19 cellular contexts compared by ENCODE assay signal in genomic region chr2:203870481-203870880, GRCh38. TPM values are rescaled to one million over a fixed set of nuclear protein-coding genes. Genes with fewer than 3 reads are reported as not detected.
DNase-seq lines count a peak whose midpoint lies in the region; ATAC-seq and TF ChIP-seq lines count a peak whose summit lies in the region.
"Had no signal": no experiment of that assay in that cellular context is flagged by ENCODE, and none has a peak within 500 bp of the region (broad histone marks: within the 10 kb centered on the region; RNA-seq: fewer than 3 reads in every experiment).

No MANE protein-coding gene starts in this region.

- CTCF ChIA-PET in CD8-positive, alpha-beta T cell (lab: Charles Lee), result interaction anchor here (0.7 to 2.2 kb wide), 4 partner anchors 11 to 39 kb away, joined by 3 to 9 read pairs (median 6); no protein-coding TSS in a partner anchor

- no peaks in the 10 kb centered on the region for H3K27me3 ChIP-seq in CD8-positive, alpha-beta T cell (ENCODE audit: insufficient read depth, low read length)
- H3K27me3 ChIP-seq in esophagus muscularis mucosa, result no peaks in the 10 kb centered on the region
- H3K27me3 ChIP-seq: esophagus squamous epithelium had no signal

- no peak for TF ChIP-seq POLR2A in esophagus muscularis mucosa (IDR thresholded peaks at IDR 0.05; ENCODE audit: low read depth)

- H3K9me3 Mint-ChIP-seq in CD8-positive, alpha-beta T cell, result no peaks in the 10 kb centered on the region
- no peaks in the 10 kb centered on the region for H3K9me3 Mint-ChIP-seq in activated T-helper 1 cell treated with anti-CD3 and anti-CD28 coated beads, Interleukin-12 subunit alpha, Interleukin-12 subunit beta, Interleukin-2, Interleukin-4 antibody, amounts not matched to agents 30 ng/mL and 10 ng/mL and 1 ng/mL, durations not matched to agents 14 hours and 24 hours and 36 hours

- no peaks in the 10 kb centered on the region for H3K27me3 Mint-ChIP-seq in CD8-positive, alpha-beta T cell (ENCODE audit: low read depth)
- no peaks in the 10 kb centered on the region for H3K27me3 Mint-ChIP-seq in activated T-helper 1 cell treated with anti-CD3 and anti-CD28 coated beads, Interleukin-12 subunit alpha, Interleukin-12 subunit beta, Interleukin-2, Interleukin-4 antibody, amounts not matched to agents 30 ng/mL and 10 ng/mL and 1 ng/mL, durations not matched to agents 14 hours and 24 hours and 36 hours (ENCODE audit: insufficient read depth)

- POLR2A ChIA-PET in CD8-positive, alpha-beta T cell (lab: Charles Lee), result interaction anchor here (0.6 to 2.0 kb wide), 6 partner anchors 10 to 935 kb away, joined by 3 to 9 read pairs (median 4); partner anchors contain the start of gene ICOS

- intact Hi-C loops in CD8-positive, alpha-beta T cell (cut with DNase I, micrococcal nuclease), result no loop called here
- intact Hi-C loops in activated T-helper 1 cell treated with anti-CD3 and anti-CD28 coated beads, Interleukin-12 subunit alpha, Interleukin-12 subunit beta, Interleukin-2, Interleukin-4 antibody, amounts not matched to agents 30 ng/mL and 10 ng/mL and 1 ng/mL, durations not matched to agents 14 hours and 24 hours and 36 hours (cut with micrococcal nuclease), result loop anchor here (10.0 kb wide), 1 partner anchor 1236 kb away; the partner anchor contains the start of gene FAM117B
- intact Hi-C loops in esophagus muscularis mucosa (cut with DNase I), result no loop called here

- H3K36me3 Mint-ChIP-seq in CD8-positive, alpha-beta T cell, result peaks cover 7% of the 10 kb centered on the region
- H3K36me3 Mint-ChIP-seq in activated T-helper 1 cell treated with anti-CD3 and anti-CD28 coated beads, Interleukin-12 subunit alpha, Interleukin-12 subunit beta, Interleukin-2, Interleukin-4 antibody, amounts not matched to agents 30 ng/mL and 10 ng/mL and 1 ng/mL, durations not matched to agents 14 hours and 24 hours and 36 hours (ENCODE audit: low read depth), result peaks cover 72% of the 10 kb centered on the region

- no peak for ATAC-seq in CD8-positive, alpha-beta T cell
- ATAC-seq in GM18858 (IDR thresholded peaks at IDR 0.05; ENCODE audit: unreplicated experiment) (no peak), GM18868 (IDR thresholded peaks at IDR 0.05; ENCODE audit: unreplicated experiment) (no peak)
- ATAC-seq: left colon had no signal

- no peak overlapping the region for H3K27ac ChIP-seq in CD8-positive, alpha-beta T cell (ENCODE audit: low read depth, low read length)
- no peak overlapping the region for H3K27ac ChIP-seq in esophagus muscularis mucosa (replicated peaks in 1 of 4)
- H3K27ac ChIP-seq: 22Rv1 had no signal

- peaks cover 70% of the 10 kb centered on the region for H3K4me1 ChIP-seq in CD8-positive, alpha-beta T cell (ENCODE audit: insufficient read depth, low read length)
- no peaks in the 10 kb centered on the region for H3K4me1 ChIP-seq in esophagus muscularis mucosa
- H3K4me1 ChIP-seq: esophagus squamous epithelium had no signal

- TF ChIP-seq EP300 in esophagus muscularis mucosa (IDR thresholded peaks at IDR 0.05), result no peak

- WGBS in esophagus muscularis mucosa, result 91% methylated on average over 7 of the region's 9 CpGs

- no peaks in the 10 kb centered on the region for H3K9me3 ChIP-seq in CD8-positive, alpha-beta T cell (ENCODE audit: low read length)
- H3K9me3 ChIP-seq in esophagus muscularis mucosa, result no peaks in the 10 kb centered on the region
- H3K9me3 ChIP-seq: esophagus squamous epithelium had no signal

- no peak overlapping the region for H3K4me3 Mint-ChIP-seq in CD8-positive, alpha-beta T cell
- H3K4me3 Mint-ChIP-seq in activated T-helper 1 cell treated with anti-CD3 and anti-CD28 coated beads, Interleukin-12 subunit alpha, Interleukin-12 subunit beta, Interleukin-2, Interleukin-4 antibody, amounts not matched to agents 30 ng/mL and 10 ng/mL and 1 ng/mL, durations not matched to agents 14 hours and 24 hours and 36 hours, result peak overlapping the region; percentile 95

- H3K4me1 Mint-ChIP-seq in CD8-positive, alpha-beta T cell (ENCODE audit: low read depth), result peaks cover 79% of the 10 kb centered on the region
- peaks cover 82% of the 10 kb centered on the region for H3K4me1 Mint-ChIP-seq in activated T-helper 1 cell treated with anti-CD3 and anti-CD28 coated beads, Interleukin-12 subunit alpha, Interleukin-12 subunit beta, Interleukin-2, Interleukin-4 antibody, amounts not matched to agents 30 ng/mL and 10 ng/mL and 1 ng/mL, durations not matched to agents 14 hours and 24 hours and 36 hours (ENCODE audit: low read depth)

- TF ChIP-seq CTCF in CD8-positive, alpha-beta T cell (IDR thresholded peaks at IDR 0.05), result no peak
- no peak for TF ChIP-seq CTCF in esophagus muscularis mucosa (IDR thresholded peaks at IDR 0.05)

- no peaks in the 10 kb centered on the region for H3K36me3 ChIP-seq in CD8-positive, alpha-beta T cell (ENCODE audit: insufficient read depth, low read length)
- no peaks in the 10 kb centered on the region for H3K36me3 ChIP-seq in esophagus muscularis mucosa
- H3K36me3 ChIP-seq: esophagus squamous epithelium had no signal

- DNase-seq in NK-92 treated with Interleukin-12 subunit alpha and Interleukin-12 subunit beta, amount 100 ng/mL, for 24 hours (lab: John Stamatoyannopoulos, UW), result peak; percentile 31
- no peak for DNase-seq in NK-92 (lab: John Stamatoyannopoulos, UW; ENCODE audit: unreplicated experiment)
- DNase-seq in CD8-positive, alpha-beta T cell, result no peak
- no peak for DNase-seq in activated T-helper 1 cell treated with anti-CD3 and anti-CD28 coated beads, Interleukin-12 subunit alpha, Interleukin-12 subunit beta, Interleukin-2, Interleukin-4 antibody, amounts not matched to agents 30 ng/mL and 10 ng/mL and 1 ng/mL, durations not matched to agents 14 hours and 24 hours and 36 hours (ENCODE audit: low spot score)
- DNase-seq in esophagus muscularis mucosa (ENCODE audit: extremely low spot score), result peak; percentile 66
- DNase-seq in NCI-H345 (lab: John Stamatoyannopoulos, UW), result no peak
- DNase-seq: esophagus squamous epithelium, KG1, left colon, NCI-H1048, NCI-H2081 treated with DMSO at 0.1 percent for 48 hours, NCI-H526, OCI-M1, substantia nigra had no signal

- no peak overlapping the region for H3K4me3 ChIP-seq in CD8-positive, alpha-beta T cell (ENCODE audit: low read depth, low read length)
- H3K4me3 ChIP-seq in esophagus muscularis mucosa, result no peak overlapping the region

- peak overlapping the region; percentile 95 for H3K27ac Mint-ChIP-seq in CD8-positive, alpha-beta T cell
- peak overlapping the region; percentile 99 for H3K27ac Mint-ChIP-seq in activated T-helper 1 cell treated with anti-CD3 and anti-CD28 coated beads, Interleukin-12 subunit alpha, Interleukin-12 subunit beta, Interleukin-2, Interleukin-4 antibody, amounts not matched to agents 30 ng/mL and 10 ng/mL and 1 ng/mL, durations not matched to agents 14 hours and 24 hours and 36 hours

RNA-seq across cellular contexts. Expression of gene CTLA4, which starts 2.9 kb away (rescaled TPM):
- 10 to 100 TPM; 10.2 to 11.5 TPM for total RNA-seq in CD8-positive, alpha-beta T cell
- total RNA-seq in activated T-helper 1 cell treated with anti-CD3 and anti-CD28 coated beads, Interleukin-12 subunit alpha, Interleukin-12 subunit beta, Interleukin-2, Interleukin-4 antibody, amounts not matched to agents 30 ng/mL and 10 ng/mL and 1 ng/mL, durations not matched to agents 14 hours and 24 hours and 36 hours, result 118 and 124 TPM in 2 replicates
- under 1 TPM in 1 of 4 donors, not detected in 3; 0.33 TPM for total RNA-seq in esophagus muscularis mucosa
- total RNA-seq: glomerular endothelial cell, pulmonary artery endothelial cell had no signal

Comparison
In these comparisons a context has a peak if more than half of its experiments do, and no peak if none do; other contexts are left out.
1. DNase-seq: peak in NK-92 treated with Interleukin-12 subunit alpha and Interleukin-12 subunit beta, amount 100 ng/mL, for 24 hours (single experiment) and esophagus muscularis mucosa (single experiment); none in NK-92 (single experiment), CD8-positive, alpha-beta T cell (0 of 7), activated T-helper 1 cell treated with anti-CD3 and anti-CD28 coated beads, Interleukin-12 subunit alpha, Interleukin-12 subunit beta, Interleukin-2, Interleukin-4 antibody, amounts not matched to agents 30 ng/mL and 10 ng/mL and 1 ng/mL, durations not matched to agents 14 hours and 24 hours and 36 hours (single experiment) and NCI-H345 (single experiment).